9 cellular contexts compared by ENCODE assay signal in genomic region chr16:11682655-11683096, GRCh38. TPM values are rescaled to one million over a fixed set of nuclear protein-coding genes. Genes with fewer than 3 reads are reported as not detected.
A peak's percentile ranks its signal among the peaks of the same experiment; 100 is the strongest.
DNase-seq lines count a peak whose midpoint lies in the region; ATAC-seq, FAIRE-seq and TF ChIP-seq lines count a peak whose summit lies in the region.
"Had no signal": no experiment of that assay in that cellular context is flagged by ENCODE, and none has a peak within 500 bp of the region (broad histone marks: within the 10 kb centered on the region; RNA-seq: fewer than 3 reads in every experiment).

No MANE protein-coding gene starts in this region.

- peak overlapping the region; percentile 85 for H3K27ac Mint-ChIP-seq in activated T-helper 2 cell treated with anti-CD3 and anti-CD28 coated beads, Interferon-gamma antibody, Interleukin-2, Interleukin-4, amounts not matched to agents 10 μg/mL and 5 μg/mL and 100 μg/mL, durations not matched to agents 14 hours and 24 hours and 36 hours
- peak overlapping the region in 9 of 10 donors; percentile 1 to 91 (median 40) for H3K27ac Mint-ChIP-seq in naive thymus-derived CD8-positive, alpha-beta T cell

- POLR2A ChIA-PET in naive thymus-derived CD8-positive, alpha-beta T cell (lab: Charles Lee): interaction anchor here (1.3 kb wide), 1 partner anchor 13 kb away, joined by 5 read pairs; no protein-coding TSS in a partner anchor

- no peak overlapping the region for H3K27ac ChIP-seq in adrenal gland

- TF ChIP-seq POLR2A in adrenal gland (IDR thresholded peaks at IDR 0.05): no peak

- H3K4me1 ChIP-seq in adrenal gland (replicated peaks in 1 of 2): peaks cover 13 to 21% of the 10 kb centered on the region in 2 donors

- intact Hi-C loops in activated T-helper 2 cell treated with anti-CD3 and anti-CD28 coated beads, Interferon-gamma antibody, Interleukin-2, Interleukin-4, amounts not matched to agents 10 μg/mL and 5 μg/mL and 100 μg/mL, durations not matched to agents 14 hours and 24 hours and 36 hours (cut with micrococcal nuclease): no loop called here
- intact Hi-C loops in adrenal gland (cut with DNase I): no loop called here

- no peaks in the 10 kb centered on the region for H3K27me3 Mint-ChIP-seq in activated T-helper 2 cell treated with anti-CD3 and anti-CD28 coated beads, Interferon-gamma antibody, Interleukin-2, Interleukin-4, amounts not matched to agents 10 μg/mL and 5 μg/mL and 100 μg/mL, durations not matched to agents 14 hours and 24 hours and 36 hours (ENCODE audit: low read depth)
- no peaks in the 10 kb centered on the region for H3K27me3 Mint-ChIP-seq in naive thymus-derived CD8-positive, alpha-beta T cell

- no peak for TF ChIP-seq CTCF in adrenal gland (IDR thresholded peaks at IDR 0.05)

- H3K27me3 ChIP-seq in adrenal gland: no peaks in the 10 kb centered on the region

- peaks cover 0 to 75% of the 10 kb centered on the region in 2 donors for H3K36me3 ChIP-seq in adrenal gland (replicated peaks in 1 of 2)

- ATAC-seq in HG02759 (IDR thresholded peaks at IDR 0.05; ENCODE audit: unreplicated experiment): peak; percentile 11
- ATAC-seq in naive thymus-derived CD8-positive, alpha-beta T cell: no peak

- H3K4me3 ChIP-seq in adrenal gland: no peak overlapping the region

- no peak for FAIRE-seq in GM19239 (lab: Jason Lieb, UNC)

- peaks cover 84% of the 10 kb centered on the region for H3K36me3 Mint-ChIP-seq in activated T-helper 2 cell treated with anti-CD3 and anti-CD28 coated beads, Interferon-gamma antibody, Interleukin-2, Interleukin-4, amounts not matched to agents 10 μg/mL and 5 μg/mL and 100 μg/mL, durations not matched to agents 14 hours and 24 hours and 36 hours (ENCODE audit: low read depth)
- peaks cover 0 to 76% (median 20%) of the 10 kb centered on the region in 3 donors for H3K36me3 Mint-ChIP-seq in naive thymus-derived CD8-positive, alpha-beta T cell

- no peaks in the 10 kb centered on the region for H3K9me3 Mint-ChIP-seq in activated T-helper 2 cell treated with anti-CD3 and anti-CD28 coated beads, Interferon-gamma antibody, Interleukin-2, Interleukin-4, amounts not matched to agents 10 μg/mL and 5 μg/mL and 100 μg/mL, durations not matched to agents 14 hours and 24 hours and 36 hours
- H3K9me3 Mint-ChIP-seq in naive thymus-derived CD8-positive, alpha-beta T cell: no peaks in the 10 kb centered on the region

- no peaks in the 10 kb centered on the region for H3K9me3 ChIP-seq in adrenal gland (replicated peaks in 1 of 3)

- peak; percentile 31 for DNase-seq in Daoy (ENCODE audit: low read depth)
- DNase-seq in activated T-helper 2 cell treated with anti-CD3 and anti-CD28 coated beads, Interferon-gamma antibody, Interleukin-2, Interleukin-4, amounts not matched to agents 10 μg/mL and 5 μg/mL and 100 μg/mL, durations not matched to agents 14 hours and 24 hours and 36 hours (ENCODE audit: low spot score): no peak
- DNase-seq in naive thymus-derived CD8-positive, alpha-beta T cell: no peak
- DNase-seq in GM19239 (ENCODE audit: insufficient read length, low spot score): no peak
- DNase-seq in Kasumi-1 (lab: John Stamatoyannopoulos, UW): no peak
- DNase-seq in SW480 (ENCODE audit: low spot score): no peak
- no peak for DNase-seq in adrenal gland
- DNase-seq: activated gamma-delta T cell had no signal

- H3K4me3 Mint-ChIP-seq in activated T-helper 2 cell treated with anti-CD3 and anti-CD28 coated beads, Interferon-gamma antibody, Interleukin-2, Interleukin-4, amounts not matched to agents 10 μg/mL and 5 μg/mL and 100 μg/mL, durations not matched to agents 14 hours and 24 hours and 36 hours (ENCODE audit: low read depth): no peak overlapping the region
- H3K4me3 Mint-ChIP-seq in naive thymus-derived CD8-positive, alpha-beta T cell: peak overlapping the region in 1 of 10 donors; percentile 41

- peaks cover 34% of the 10 kb centered on the region for H3K4me1 Mint-ChIP-seq in activated T-helper 2 cell treated with anti-CD3 and anti-CD28 coated beads, Interferon-gamma antibody, Interleukin-2, Interleukin-4, amounts not matched to agents 10 μg/mL and 5 μg/mL and 100 μg/mL, durations not matched to agents 14 hours and 24 hours and 36 hours (ENCODE audit: low read depth)
- peaks cover 18 to 80% (median 48%) of the 10 kb centered on the region in 4 donors for H3K4me1 Mint-ChIP-seq in naive thymus-derived CD8-positive, alpha-beta T cell

- 65 to 82% (median 76%) methylated on average over 5 of the region's 5 CpGs for WGBS in adrenal gland, 4 donors

RNA-seq across cellular contexts. Expression of gene SNN, which starts 14.4 kb away (rescaled TPM):
- 1.4 and 3.5 TPM in 2 replicates for total RNA-seq in Daoy (2014; rRNA removed; shearing (Covaris generic))
- total RNA-seq in activated T-helper 2 cell treated with anti-CD3 and anti-CD28 coated beads, Interferon-gamma antibody, Interleukin-2, Interleukin-4, amounts not matched to agents 10 μg/mL and 5 μg/mL and 100 μg/mL, durations not matched to agents 14 hours and 24 hours and 36 hours: 8.6 and 9.5 TPM in 2 replicates
- 10 to 100 TPM; 24.4 to 25.9 TPM for total RNA-seq in naive thymus-derived CD8-positive, alpha-beta T cell
- polyA plus RNA-seq in naive thymus-derived CD8-positive, alpha-beta T cell: 10 to 100 TPM; 16.0 to 26.9 (median 19.0) TPM
- total RNA-seq in adrenal gland: 10 to 100 TPM; 29.6 to 94.7 (median 41.2) TPM
- 10 to 100 TPM; 10.5 to 53.2 (median 19.0) TPM for polyA plus RNA-seq in adrenal gland

RNA-seq across cellular contexts. Expression of gene TXNDC11, which starts 60.0 kb away (rescaled TPM):
- total RNA-seq in Daoy (2014; rRNA removed; shearing (Covaris generic)): 15.8 and 22.5 TPM in 2 replicates
- total RNA-seq in activated T-helper 2 cell treated with anti-CD3 and anti-CD28 coated beads, Interferon-gamma antibody, Interleukin-2, Interleukin-4, amounts not matched to agents 10 μg/mL and 5 μg/mL and 100 μg/mL, durations not matched to agents 14 hours and 24 hours and 36 hours: 48.0 and 53.0 TPM in 2 replicates
- total RNA-seq in naive thymus-derived CD8-positive, alpha-beta T cell: 10 to 100 TPM; 35.3 to 41.8 TPM
- 10 to 100 TPM; 31.8 to 46.8 (median 35.4) TPM for polyA plus RNA-seq in naive thymus-derived CD8-positive, alpha-beta T cell
- total RNA-seq in adrenal gland: 10 to 100 TPM; 33.5 to 68.4 (median 48.1) TPM
- polyA plus RNA-seq in adrenal gland: 10 to 100 TPM; 51.2 to 78.1 (median 57.4) TPM
